ENCODE assay signal across 9 cellular contexts in genomic region chr4:100935090-100935489, GRCh38.
DNase-seq lines count a peak whose midpoint lies in the region; ATAC-seq and TF ChIP-seq lines count a peak whose summit lies in the region.
"Had no signal": no experiment of that assay in that cellular context is flagged by ENCODE, and none has a peak within 500 bp of the region (broad histone marks: within the 10 kb centered on the region; RNA-seq: fewer than 3 reads in every experiment).

No MANE protein-coding gene starts in this region.

- no peaks in the 10 kb centered on the region for H3K27me3 ChIP-seq in ascending aorta

- no peak overlapping the region for H3K4me3 ChIP-seq in ascending aorta
- H3K4me3 ChIP-seq: prostate gland had no signal

- no peaks in the 10 kb centered on the region for H3K4me1 ChIP-seq in ascending aorta
- H3K4me1 ChIP-seq: prostate gland had no signal

- ATAC-seq in HG02678 (IDR thresholded peaks at IDR 0.05; ENCODE audit: unreplicated experiment): no peak

- intact Hi-C loops in ascending aorta (cut with DNase I): no loop called here

- no peak overlapping the region for H3K27ac ChIP-seq in ascending aorta
- H3K27ac ChIP-seq: prostate gland had no signal

- no peaks in the 10 kb centered on the region for H3K9me3 ChIP-seq in ascending aorta
- H3K9me3 ChIP-seq: prostate gland had no signal

- DNase-seq in A172 (ENCODE audit: low spot score) (peak; percentile 13), GM13977 (ENCODE audit: low spot score) (no peak), NCI-H69 (lab: John Stamatoyannopoulos, UW) (peak; percentile 16), fibroblast of peridontal ligament (ENCODE audit: extremely low read depth) (peak; percentile 17), putamen (ENCODE audit: low spot score) (no peak), cerebellar cortex (ENCODE audit: low spot score) (no peak), ascending aorta (ENCODE audit: low spot score in 2 of 2) (no peak)

- H3K36me3 ChIP-seq in ascending aorta: no peaks in the 10 kb centered on the region
- H3K36me3 ChIP-seq: prostate gland had no signal

- in situ Hi-C loops in GM13977 (cut with MboI; ENCODE audit: low pct_unique_long_range_greater_than_20kb, low sequenced_read_pairs, unreplicated experiment): no loop called here

- TF ChIP-seq CTCF in GM13977 (IDR thresholded peaks at IDR 0.05; ENCODE audit: extremely low read depth, insufficient read depth, missing control alignments) (peak; percentile 22), ascending aorta (IDR thresholded peaks at IDR 0.05) (no peak)

Comparison
In these comparisons a context has a peak if more than half of its experiments do, and no peak if none do; other contexts are left out.
1. DNase-seq: peak in A172 (single experiment), NCI-H69 (single experiment) and fibroblast of peridontal ligament (single experiment); none in GM13977 (single experiment), putamen (single experiment), cerebellar cortex (single experiment) and ascending aorta (0 of 2).